13 cellular contexts compared by ENCODE assay signal in genomic region chr13:109844396-109844795, GRCh38. TPM values are rescaled to one million over a fixed set of nuclear protein-coding genes. Genes with fewer than 3 reads are reported as not detected.
DNase-seq lines count a peak whose midpoint lies in the region; ATAC-seq and TF ChIP-seq lines count a peak whose summit lies in the region.
"Had no signal": no experiment of that assay in that cellular context is flagged by ENCODE, and none has a peak within 500 bp of the region (broad histone marks: within the 10 kb centered on the region; RNA-seq: fewer than 3 reads in every experiment).

No MANE protein-coding gene starts in this region.

- peaks cover 22% of the 10 kb centered on the region for H3F3A ChIP-seq in GM23248 (ENCODE audit: insufficient read depth)

- intact Hi-C loops in stomach (cut with DNase I; ENCODE audit: low total_unique reads) = no loop called here

- H3K9me3 ChIP-seq in GM23248 (ENCODE audit: low read depth) (no peaks in the 10 kb centered on the region), RWPE2 (ENCODE audit: severe bottlenecking) (no peaks in the 10 kb centered on the region), stomach (no peaks in the 10 kb centered on the region)
- H3K9me3 ChIP-seq: psoas muscle had no signal

- H3K36me3 ChIP-seq in GM23248 (ENCODE audit: low read depth) (no peaks in the 10 kb centered on the region), RWPE2 (ENCODE audit: low read depth) (no peaks in the 10 kb centered on the region), stomach (no peaks in the 10 kb centered on the region)

- TF ChIP-seq CTCF in RWPE2 (IDR thresholded peaks at IDR 0.05; ENCODE audit: poor library complexity, severe bottlenecking) = no peak
- TF ChIP-seq CTCF in stomach (IDR thresholded peaks at IDR 0.05) = no peak

- in situ Hi-C loops in GM23248 (cut with MboI) = no loop called here

- H2AFZ ChIP-seq in GM23248 = peak overlapping the region; percentile 26; the same call in 1 of the 2 replicates
- H2AFZ ChIP-seq: PC-9 had no signal

- no peak for TF ChIP-seq POLR2A in stomach (IDR thresholded peaks at IDR 0.05)

- peak; percentile 66 for ATAC-seq in RWPE2 (ENCODE audit: low read depth)
- no peak for ATAC-seq in HG03095 (IDR thresholded peaks at IDR 0.05; ENCODE audit: unreplicated experiment)

- H3K27ac ChIP-seq in GM23248 = no peak overlapping the region
- H3K27ac ChIP-seq in RWPE2 (ENCODE audit: poor library complexity, severe bottlenecking) = no peak overlapping the region
- peak overlapping the region in 3 of 5 donors; percentile 13 to 40 (median 13) for H3K27ac ChIP-seq in stomach
- H3K27ac ChIP-seq: PC-9, psoas muscle had no signal

- H3K9me2 ChIP-seq in GM23248 (ENCODE audit: insufficient read depth) = no peaks in the 10 kb centered on the region

- peaks cover 28% of the 10 kb centered on the region for H3K4me1 ChIP-seq in GM23248 (ENCODE audit: insufficient read depth)
- peaks cover 25% of the 10 kb centered on the region for H3K4me1 ChIP-seq in RWPE2 (ENCODE audit: insufficient read depth, poor library complexity, severe bottlenecking)
- no peaks in the 10 kb centered on the region for H3K4me1 ChIP-seq in stomach

- DNase-seq in GM23248 = peak; percentile 52
- DNase-seq in RWPE2 (ENCODE audit: low spot score) = no peak
- DNase-seq in fibroblast of the conjunctiva (ENCODE audit: low read depth) = peak; percentile 17
- DNase-seq in stomach = peak; percentile 64
- DNase-seq in NCI-H2227 (lab: John Stamatoyannopoulos, UW; ENCODE audit: unreplicated experiment) = no peak
- DNase-seq in hippocampal formation (lab: John Stamatoyannopoulos, UW) = no peak
- DNase-seq: activated CD4-positive, alpha-beta memory T cell treated with anti-CD3 and anti-CD28 coated beads for 36 hours; central memory CD4-positive, alpha-beta T cell; MM.1S; PC-9; psoas muscle; T-helper 2 cell had no signal

- H4K20me1 ChIP-seq in GM23248 (ENCODE audit: insufficient read depth) = no peaks in the 10 kb centered on the region

- no peaks in the 10 kb centered on the region for H3K79me2 ChIP-seq in GM23248 (ENCODE audit: insufficient read depth)

- no peaks in the 10 kb centered on the region; the same call in 1 of the 2 replicates for H3K27me3 ChIP-seq in GM23248 (replicated peaks; ENCODE audit: insufficient read depth)
- H3K27me3 ChIP-seq in RWPE2 (ENCODE audit: insufficient read depth, poor library complexity, severe bottlenecking) = no peaks in the 10 kb centered on the region
- H3K27me3 ChIP-seq in stomach = peaks cover 0 to 12% (median 0%) of the 10 kb centered on the region in 3 donors

- 50 to 54% methylated on average over 9 of the region's 9 CpGs for WGBS in GM23248 (ENCODE audit: low coverage in 1 of 2, low lambda C conversion rate in 2 of 2, missing lambda C conversion rate in 2 of 2), 2 experiments
- whole genome bisulfite sequencing in stomach, 5 donors = 50 to 55% (median 53%) methylated on average over 9 of the region's 9 CpGs

- no peak overlapping the region for H3K9ac ChIP-seq in GM23248

- H3K4me3 ChIP-seq in GM23248 = peak overlapping the region; percentile 9; the same call in 1 of the 2 replicates
- no peak overlapping the region for H3K4me3 ChIP-seq in RWPE2 (ENCODE audit: severe bottlenecking)
- H3K4me3 ChIP-seq in stomach = no peak overlapping the region
- H3K4me3 ChIP-seq: PC-9, psoas muscle had no signal

- H3K4me2 ChIP-seq in GM23248 (ENCODE audit: unreplicated experiment) = peak overlapping the region; percentile 47
- H3K4me2 ChIP-seq: PC-9 had no signal

- no peak for TF ChIP-seq EP300 in stomach (IDR thresholded peaks at IDR 0.05)

RNA-seq across cellular contexts. Expression of gene IRS2, which starts 58.0 kb away (rescaled TPM):
- 7.3 and 7.7 TPM in 2 replicates for total RNA-seq in GM23248 (2014; rRNA removed; shearing (Covaris generic))
- polyA plus RNA-seq in GM23248 (2016; fragmentation: Nextera tagmentation; extraction: Ambion mirVana) (3.1 and 3.4 TPM in 2 replicates), stomach (1 to 10 TPM; 2.7 to 3.7 (median 3.5) TPM)
- 10 to 100 TPM; 10.7 to 24.1 (median 18.7) TPM for total RNA-seq in stomach

Comparison
In these comparisons a context has a peak if more than half of its experiments do, and no peak if none do; other contexts are left out.
1. DNase-seq: peak in GM23248 (single experiment), fibroblast of the conjunctiva (single experiment) and stomach (single experiment); none in RWPE2 (single experiment), NCI-H2227 (single experiment) and hippocampal formation (0 of 2).
2. H3K27ac ChIP-seq: peak in stomach (3 of 5); none in GM23248 (single experiment) and RWPE2 (single experiment).